9 cellular contexts compared by ENCODE assay signal in the genomic region with DNA sequence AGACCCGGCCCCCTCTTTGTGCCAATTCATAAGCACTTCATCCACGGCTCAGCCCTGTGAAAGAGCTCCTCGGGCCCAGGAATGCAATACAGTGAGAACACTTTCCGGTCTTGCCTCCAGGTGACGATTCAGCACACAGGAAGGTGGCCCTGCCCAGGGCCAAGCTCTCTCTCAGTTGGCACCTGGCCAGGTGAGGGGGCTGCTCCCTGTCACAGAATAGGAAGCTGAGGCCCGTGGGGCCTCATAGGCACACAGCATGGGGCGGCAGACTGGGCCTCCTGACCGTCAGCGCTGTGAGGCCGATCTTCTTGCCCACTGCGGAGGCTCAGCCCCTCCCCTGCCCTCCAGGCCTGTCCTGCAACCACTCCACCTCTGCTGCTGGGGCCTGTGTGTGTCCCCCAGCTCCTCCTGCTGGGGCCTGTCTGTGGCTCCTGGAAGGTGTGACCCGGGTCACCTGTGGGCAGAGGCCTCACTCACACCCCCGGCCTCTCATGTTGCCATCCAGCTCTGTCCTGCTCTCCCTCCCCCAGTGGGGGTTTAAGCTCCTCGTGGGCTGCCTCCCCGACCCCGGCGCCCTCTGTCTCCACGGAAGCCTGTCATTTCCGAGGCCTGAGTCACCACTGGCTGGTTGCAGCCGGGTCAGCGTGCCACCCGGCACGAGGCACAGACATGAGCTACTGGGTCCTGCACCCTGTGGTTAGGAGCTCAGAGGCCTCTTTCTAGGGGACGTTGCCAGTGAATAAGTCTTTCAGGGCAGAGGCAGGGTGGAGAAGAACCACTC.
DNase-seq lines count a peak whose midpoint lies in the region; ATAC-seq and TF ChIP-seq lines count a peak whose summit lies in the region.
"Had no signal": no experiment of that assay in that cellular context is flagged by ENCODE, and none has a peak within 500 bp of the region (broad histone marks: within the 10 kb centered on the region; RNA-seq: fewer than 3 reads in every experiment).

No MANE protein-coding gene starts in this region.

- H3K9me3 Mint-ChIP-seq in chondrocyte (ENCODE audit: low read depth), result no peaks in the 10 kb centered on the region
- no peaks in the 10 kb centered on the region for H3K9me3 Mint-ChIP-seq in activated naive CD8-positive, alpha-beta T cell treated with anti-CD3 and anti-CD28 coated beads, Interleukin-2, amount 50 U/mL, for 24 hours
- H3K9me3 Mint-ChIP-seq: activated CD4-positive, alpha-beta T cell treated with anti-CD3 and anti-CD28 coated beads, Interleukin-2, amount 10 ng/mL, durations not matched to agents 24 days and 14 days had no signal

- ATAC-seq in HG03565 (IDR thresholded peaks at IDR 0.05; ENCODE audit: unreplicated experiment) (no peak), HG03159 (IDR thresholded peaks at IDR 0.05; ENCODE audit: unreplicated experiment) (no peak)
- no peak for ATAC-seq in activated naive CD8-positive, alpha-beta T cell treated with anti-CD3 and anti-CD28 coated beads, Interleukin-2, amount 50 U/mL, for 24 hours

- DNase-seq in COLO668 (lab: John Stamatoyannopoulos, UW; ENCODE audit: unreplicated experiment) (peak; percentile 65), M059J (ENCODE audit: low read depth) (peak; percentile 99), chondrocyte (ENCODE audit: low spot score) (no peak), mucosa of gallbladder (ENCODE audit: low spot score) (peak; percentile 85)
- no peak for DNase-seq in activated CD4-positive, alpha-beta T cell treated with anti-CD3 and anti-CD28 coated beads, Interleukin-2, amount 50 U/mL, for 1 hour
- DNase-seq in activated naive CD8-positive, alpha-beta T cell treated with anti-CD3 and anti-CD28 coated beads, Interleukin-2, amount 50 U/mL, for 24 hours, result no peak
- DNase-seq: activated CD4-positive, alpha-beta T cell treated with anti-CD3 and anti-CD28 coated beads, Interleukin-2, amount 10 ng/mL, durations not matched to agents 24 days and 14 days had no signal

- peaks cover 34% of the 10 kb centered on the region for H3K4me1 Mint-ChIP-seq in chondrocyte (ENCODE audit: low read depth)
- no peaks in the 10 kb centered on the region for H3K4me1 Mint-ChIP-seq in activated naive CD8-positive, alpha-beta T cell treated with anti-CD3 and anti-CD28 coated beads, Interleukin-2, amount 50 U/mL, for 24 hours

- H3K4me3 Mint-ChIP-seq in chondrocyte (ENCODE audit: unreplicated experiment), result no peak overlapping the region
- H3K4me3 Mint-ChIP-seq in activated naive CD8-positive, alpha-beta T cell treated with anti-CD3 and anti-CD28 coated beads, Interleukin-2, amount 50 U/mL, for 24 hours, result no peak overlapping the region
- H3K4me3 Mint-ChIP-seq: activated CD4-positive, alpha-beta T cell treated with anti-CD3 and anti-CD28 coated beads, Interleukin-2, amount 10 ng/mL, durations not matched to agents 24 days and 14 days had no signal

- no peaks in the 10 kb centered on the region for H3K36me3 Mint-ChIP-seq in chondrocyte (ENCODE audit: low read depth)
- H3K36me3 Mint-ChIP-seq in activated naive CD8-positive, alpha-beta T cell treated with anti-CD3 and anti-CD28 coated beads, Interleukin-2, amount 50 U/mL, for 24 hours (ENCODE audit: low read depth), result no peaks in the 10 kb centered on the region

- no peaks in the 10 kb centered on the region for H3K27me3 Mint-ChIP-seq in chondrocyte (ENCODE audit: low read depth)
- H3K27me3 Mint-ChIP-seq in activated naive CD8-positive, alpha-beta T cell treated with anti-CD3 and anti-CD28 coated beads, Interleukin-2, amount 50 U/mL, for 24 hours, result peaks cover 7% of the 10 kb centered on the region

- TF ChIP-seq CTCF in chondrocyte (IDR thresholded peaks at IDR 0.05), result peak; percentile 18

- peak overlapping the region; percentile 92 for H3K27ac Mint-ChIP-seq in chondrocyte (ENCODE audit: unreplicated experiment)
- H3K27ac Mint-ChIP-seq in activated naive CD8-positive, alpha-beta T cell treated with anti-CD3 and anti-CD28 coated beads, Interleukin-2, amount 50 U/mL, for 24 hours, result no peak overlapping the region
- H3K27ac Mint-ChIP-seq: activated CD4-positive, alpha-beta T cell treated with anti-CD3 and anti-CD28 coated beads, Interleukin-2, amount 10 ng/mL, durations not matched to agents 24 days and 14 days had no signal

Comparison
In these comparisons a context has a peak if more than half of its experiments do, and no peak if none do; other contexts are left out.
1. DNase-seq: peak in COLO668 (single experiment), M059J (single experiment) and mucosa of gallbladder (single experiment); none in chondrocyte (single experiment), activated CD4-positive, alpha-beta T cell treated with anti-CD3 and anti-CD28 coated beads, Interleukin-2, amount 50 U/mL, for 1 hour (single experiment) and activated naive CD8-positive, alpha-beta T cell treated with anti-CD3 and anti-CD28 coated beads, Interleukin-2, amount 50 U/mL, for 24 hours (single experiment).